8 cellular contexts compared by ENCODE assay signal in genomic region chr17:45235071-45236001, GRCh38. TPM values are rescaled to one million over a fixed set of nuclear protein-coding genes. Genes with fewer than 3 reads are reported as not detected.
DNase-seq lines count a peak whose midpoint lies in the region; ATAC-seq, FAIRE-seq and TF ChIP-seq lines count a peak whose summit lies in the region.

No MANE protein-coding gene starts in this region.

- no peak overlapping the region for H3K56ac ChIP-seq in H1 (replicated peaks; ENCODE audit: insufficient read length, low read depth, low read length)

- no peak overlapping the region; the same call in 1 of the 2 replicates for H2BK15ac ChIP-seq in H1 (ENCODE audit: low read length)

- H3K18ac ChIP-seq in H1 (ENCODE audit: extremely low read depth, low read length) = 0 out of 2 replicates have a peak overlapping the region, but pooled peaks have one; percentile 52

- H3K9me3 ChIP-seq in H1 (ENCODE audit: insufficient read depth in 2 of 2, low read depth in 1 of 2, low read length in 1 of 2) = no peaks in the 10 kb centered on the region

- H3K4me1 ChIP-seq in H1 (replicated peaks in 1 of 4; ENCODE audit: control insufficient read depth in 3 of 4, insufficient read depth in 4 of 4, low read length in 3 of 4) = peaks cover 3 to 19% (median 8%) of the 10 kb centered on the region in 4 experiments; a peak in 6 of 7 replicates

- 0 out of 2 replicates have a peak overlapping the region, but pooled peaks have one; percentile 20 for H2BK12ac ChIP-seq in H1 (ENCODE audit: low read depth, low read length)

- no peak for TF ChIP-seq EP300 in H1 (IDR thresholded peaks at IDR 0.05; ENCODE audit: borderline replicate concordance in 1 of 2, low read depth in 2 of 2, low read length in 2 of 2)

- H3K27me3 Mint-ChIP-seq in activated CD8-positive, alpha-beta T cell treated with anti-CD3 and anti-CD28 coated beads for 36 hours = no peaks in the 10 kb centered on the region
- peaks cover 65% of the 10 kb centered on the region for H3K27me3 Mint-ChIP-seq in mesothelial cell of epicardium (ENCODE audit: low read depth)

- H2BK120ac ChIP-seq in H1 (replicated peaks; ENCODE audit: low read depth, low read length) = no peak overlapping the region

- no peaks in the 10 kb centered on the region for H3K36me3 ChIP-seq in H1 (ENCODE audit: control insufficient read depth in 2 of 4, insufficient read depth in 4 of 4, low read length in 3 of 4)

- H3K14ac ChIP-seq in H1 (ENCODE audit: insufficient read length) = no peak overlapping the region

- WGBS in H1 (ENCODE audit: extremely low coverage in 1 of 2, insufficient coverage in 1 of 2, insufficient read length in 1 of 2, insufficient replicate concordance in 2 of 2, low coverage in 1 of 2, low lambda C conversion rate in 2 of 2, missing lambda C conversion rate in 1 of 2), 2 experiments = 44% methylated on average over 9 of the region's 9 CpGs; no CpG with 5 or more reads in 1 of the 2 experiments

- peak; percentile 80 for DNase-seq in AG08396 (ENCODE audit: low spot score)
- DNase-seq in GM19239 (ENCODE audit: insufficient read length, low spot score) = peak; percentile 76
- peak; percentile 56 for DNase-seq in NCI-H82 treated with DMSO at 0.1 percent for 48 hours (lab: John Stamatoyannopoulos, UW; ENCODE audit: unreplicated experiment)
- DNase-seq in activated CD8-positive, alpha-beta T cell treated with anti-CD3 and anti-CD28 coated beads for 36 hours = peak; percentile 92
- DNase-seq in H1 (ENCODE audit: low read depth in 1 of 2, low spot score in 2 of 2) = peak; percentile 80 to 92
- DNase-seq in mesothelial cell of epicardium (ENCODE audit: low spot score in 2 of 2, unreplicated experiment in 2 of 2) = peak; percentile 53 to 74
- peak; percentile 72 for DNase-seq in stimulated activated naive CD4-positive, alpha-beta T cell treated with Interleukin-2 at 50 U/mL for 16 hours (lab: John Stamatoyannopoulos, UW)

- H3K27me3 ChIP-seq in H1 (replicated peaks in 1 of 4; ENCODE audit: control insufficient read depth in 3 of 4, extremely low read depth in 1 of 4, insufficient read depth in 3 of 4, low read length in 3 of 4) = peaks cover 0 to 23% (median 9%) of the 10 kb centered on the region in 4 experiments; a peak in 6 of 7 replicates

- H3K27ac Mint-ChIP-seq in activated CD8-positive, alpha-beta T cell treated with anti-CD3 and anti-CD28 coated beads for 36 hours = peak overlapping the region; percentile 99
- H3K27ac Mint-ChIP-seq in mesothelial cell of epicardium = no peak overlapping the region

- no peak for TF ChIP-seq POLR2A in H1 (IDR thresholded peaks at IDR 0.05; ENCODE audit: control extremely low read depth in 1 of 2, low read depth in 2 of 2, low read length in 2 of 2)

- peak overlapping the region; percentile 41; the same call in 1 of the 2 replicates for H4K8ac ChIP-seq in H1 (ENCODE audit: extremely low read depth, insufficient read depth, low read length)

- H4K91ac ChIP-seq in H1 (replicated peaks; ENCODE audit: insufficient read length, low read length) = no peak overlapping the region

- H3K4me1 Mint-ChIP-seq in activated CD8-positive, alpha-beta T cell treated with anti-CD3 and anti-CD28 coated beads for 36 hours (ENCODE audit: low read depth) = peaks cover 59% of the 10 kb centered on the region
- peaks cover 8% of the 10 kb centered on the region for H3K4me1 Mint-ChIP-seq in mesothelial cell of epicardium

- intact Hi-C loops in activated CD8-positive, alpha-beta T cell treated with anti-CD3 and anti-CD28 coated beads for 36 hours (cut with micrococcal nuclease) = loop anchor here (1.0 kb wide), 1 partner anchor 16 kb away; no protein-coding TSS in a partner anchor

- peak overlapping the region; percentile 7 to 36; a peak in 2 of 4 replicates for H3K4me2 ChIP-seq in H1 (ENCODE audit: insufficient read depth in 1 of 2, low read depth in 2 of 2, low read length in 2 of 2)

- H3K9ac ChIP-seq in H1 (replicated peaks in 1 of 4; ENCODE audit: extremely low read depth in 1 of 4, low read depth in 3 of 4, low read length in 3 of 4) = no peak overlapping the region

- CTCF ChIA-PET in activated CD8-positive, alpha-beta T cell treated with anti-CD3 and anti-CD28 coated beads for 36 hours (lab: Charles Lee) = interaction anchor here (0.6 to 14.5 kb wide), 36 partner anchors 8 to 180 kb away, joined by 3 to 406 read pairs (median 5); partner anchors contain the start of genes ACBD4, FMNL1 and HEXIM1
- CTCF ChIA-PET in H1 (lab: Charles Lee; ENCODE audit: partially characterized antibody) = interaction anchor here (0.6 to 22.1 kb wide), 39 partner anchors 13 to 399 kb away, joined by 3 to 362 read pairs (median 4); partner anchors contain the start of genes ACBD4, FMNL1, HEXIM1 and SPATA32

- H3K9me3 Mint-ChIP-seq in activated CD8-positive, alpha-beta T cell treated with anti-CD3 and anti-CD28 coated beads for 36 hours = no peaks in the 10 kb centered on the region
- H3K9me3 Mint-ChIP-seq in mesothelial cell of epicardium = no peaks in the 10 kb centered on the region

- H3K23ac ChIP-seq in H1 (ENCODE audit: insufficient read length) = no peak overlapping the region

- H3K79me2 ChIP-seq in H1 (ENCODE audit: control insufficient read depth in 1 of 2, insufficient read depth in 2 of 2, low read length in 2 of 2) = no peaks in the 10 kb centered on the region

- ATAC-seq in activated CD8-positive, alpha-beta T cell treated with anti-CD3 and anti-CD28 coated beads for 36 hours = peak; percentile 63
- ATAC-seq in GM19452 (IDR thresholded peaks at IDR 0.05; ENCODE audit: unreplicated experiment) = no peak

- H4K5ac ChIP-seq in H1 (ENCODE audit: insufficient read length, low read depth, low read length) = no peak overlapping the region

- H2AFZ ChIP-seq in H1 (ENCODE audit: low read length) = no peak overlapping the region

- H3K27ac ChIP-seq in H1 (ENCODE audit: low read depth, low read length) = no peak overlapping the region

- no peak overlapping the region for H2AK5ac ChIP-seq in H1 (ENCODE audit: low read depth, low read length)

- peak overlapping the region; percentile 41 for H3K4me3 Mint-ChIP-seq in activated CD8-positive, alpha-beta T cell treated with anti-CD3 and anti-CD28 coated beads for 36 hours
- no peak overlapping the region for H3K4me3 Mint-ChIP-seq in mesothelial cell of epicardium

- no peaks in the 10 kb centered on the region for H3K23me2 ChIP-seq in H1 (ENCODE audit: low read depth, low read length)

- peak; percentile 76 for TF ChIP-seq CTCF in activated CD8-positive, alpha-beta T cell treated with anti-CD3 and anti-CD28 coated beads for 36 hours (IDR thresholded peaks at IDR 0.05)
- TF ChIP-seq CTCF in H1 (IDR thresholded peaks at IDR 0.05; ENCODE audit: control extremely low read depth in 1 of 3, insufficient read depth in 1 of 3, low read depth in 1 of 3, low read length in 3 of 3) = peak; percentile 81 to 95 (median 82)
- TF ChIP-seq CTCF in mesothelial cell of epicardium (IDR thresholded peaks at IDR 0.05; ENCODE audit: unreplicated experiment) = peak; percentile 72

- H3K4ac ChIP-seq in H1 (replicated peaks; ENCODE audit: insufficient read length, low read depth, low read length) = no peak overlapping the region

- peaks cover 85% of the 10 kb centered on the region for H3K36me3 Mint-ChIP-seq in activated CD8-positive, alpha-beta T cell treated with anti-CD3 and anti-CD28 coated beads for 36 hours (ENCODE audit: low read depth)
- no peaks in the 10 kb centered on the region for H3K36me3 Mint-ChIP-seq in mesothelial cell of epicardium

- peak overlapping the region; percentile 26; the same call in 1 of the 2 replicates for H2BK5ac ChIP-seq in H1 (ENCODE audit: low read depth, low read length)

- TF ChIP-seq RAD21 in H1 (IDR thresholded peaks at IDR 0.05 in 1 of 2, conservative IDR thresholded peaks at IDR 0.05 in 1 of 2; ENCODE audit: low read depth in 2 of 2, low read length in 2 of 2) = peak; percentile 47 to 63; a peak in 3 of 4 replicates

- H3K4me3 ChIP-seq in H1 (ENCODE audit: extremely low read depth in 1 of 4, insufficient read depth in 2 of 4, low read depth in 3 of 4, low read length in 4 of 4) = no peak overlapping the region

- FAIRE-seq in GM19239 (lab: Jason Lieb, UNC) = peak; percentile 89
- FAIRE-seq in H1 (lab: Jason Lieb, UNC) = peak; percentile 83

- H4K20me1 ChIP-seq in H1 (replicated peaks in 1 of 2; ENCODE audit: control insufficient read depth in 1 of 2, insufficient read depth in 2 of 2, low read length in 2 of 2) = peaks cover 0 to 3% of the 10 kb centered on the region in 2 experiments

- no peak overlapping the region for H2BK20ac ChIP-seq in H1 (ENCODE audit: low read length)

- no peaks in the 10 kb centered on the region for H3K79me1 ChIP-seq in H1 (ENCODE audit: low read depth, low read length)

- POLR2A ChIA-PET in activated CD8-positive, alpha-beta T cell treated with anti-CD3 and anti-CD28 coated beads for 36 hours (lab: Charles Lee) = interaction anchor here (23.2 kb wide), 1 partner anchor 12 kb away, joined by 399 read pairs; the partner anchor contains the start of gene FMNL1
- POLR2A ChIA-PET in H1 (lab: Charles Lee; ENCODE audit: partially characterized antibody) = interaction anchor here (0.7 to 2.3 kb wide), 6 partner anchors 9 to 162 kb away, joined by 3 to 10 read pairs (median 4); partner anchors contain the start of gene HEXIM1

RNA-seq across cellular contexts. Expression of gene FMNL1, which starts 13.7 kb away (rescaled TPM):
- total RNA-seq in activated CD8-positive, alpha-beta T cell treated with anti-CD3 and anti-CD28 coated beads for 36 hours = 100 to 1,000 TPM; 285 to 298 TPM
- total RNA-seq in H1 (2021; fragmentation: NEBNext Ultra II Directional; extraction: Animal tissue kit (Norgen Biotek cat#: 25700)) = 8.6 and 9.8 TPM in 2 replicates
- polyA plus RNA-seq in H1 (2011; rRNA removed) = 2.5 and 5.3 TPM in 2 replicates
- 3.5 TPM for polyA plus RNA-seq in H1 (2011; cell fraction: cytosol; rRNA removed)
- polyA plus RNA-seq in H1 (2011; cell fraction: nucleus; rRNA removed) = 17.2 TPM
- polyA plus RNA-seq in H1 (2012, experiment 1 of 2) = 6.9 to 11.7 TPM (median 8.4 TPM) in 4 replicates
- 7.1 TPM for polyA plus RNA-seq in H1 (2012, experiment 2 of 2)
- polyA plus RNA-seq in H1 (2013, experiment 1 of 2) = 6.8 TPM
- polyA plus RNA-seq in H1 (2013, experiment 2 of 2) = 7.0 TPM
- 1.9 and 2.8 TPM in 2 replicates for polyA minus RNA-seq in H1 (2011; rRNA and poly(A)+ RNA removed)
- polyA minus RNA-seq in H1 (2011; cell fraction: cytosol; rRNA and poly(A)+ RNA removed) = 3.7 TPM
- polyA minus RNA-seq in H1 (2011; cell fraction: nucleus; rRNA and poly(A)+ RNA removed) = 6.9 TPM
- total RNA-seq in mesothelial cell of epicardium = 3.0 to 3.7 TPM (median 3.6 TPM) in 3 replicates

RNA-seq across cellular contexts. Expression of gene SPATA32, which starts 26.6 kb away (rescaled TPM):
- total RNA-seq in activated CD8-positive, alpha-beta T cell treated with anti-CD3 and anti-CD28 coated beads for 36 hours = under 1 TPM; 0.27 to 0.63 TPM
- not detected in 2 replicates for total RNA-seq in H1 (2021; fragmentation: NEBNext Ultra II Directional; extraction: Animal tissue kit (Norgen Biotek cat#: 25700))
- polyA plus RNA-seq in H1 (2011; rRNA removed) = 0.11 and 0.24 TPM in 2 replicates
- polyA plus RNA-seq in H1 (2011; cell fraction: cytosol; rRNA removed) = 0.19 TPM
- polyA plus RNA-seq in H1 (2011; cell fraction: nucleus; rRNA removed) = 0.31 TPM
- polyA plus RNA-seq in H1 (2012, experiment 1 of 2) = 0.15 to 0.52 TPM (median 0.28 TPM) in 3 of 4 replicates, not detected in the other
- 0.13 TPM for polyA plus RNA-seq in H1 (2012, experiment 2 of 2)
- polyA plus RNA-seq in H1 (2013, experiment 1 of 2) = not detected
- polyA plus RNA-seq in H1 (2013, experiment 2 of 2) = 0.06 TPM
- polyA minus RNA-seq in H1 (2011; rRNA and poly(A)+ RNA removed) = 0.27 and 0.38 TPM in 2 replicates
- polyA minus RNA-seq in H1 (2011; cell fraction: cytosol; rRNA and poly(A)+ RNA removed) = not detected
- polyA minus RNA-seq in H1 (2011; cell fraction: nucleus; rRNA and poly(A)+ RNA removed) = not detected
- total RNA-seq in mesothelial cell of epicardium = not detected in 3 replicates

Comparison
In these comparisons a context has a peak if more than half of its experiments do, and no peak if none do; other contexts are left out.
1. RNA of gene FMNL1, which starts 13.7 kb away (total RNA-seq): 285 to 298 TPM in activated CD8-positive, alpha-beta T cell treated with anti-CD3 and anti-CD28 coated beads for 36 hours; 8.6 to 9.8 TPM in H1 and 3.0 to 3.7 TPM in mesothelial cell of epicardium; every median in the first group is over 10 times any median in the second.
2. Peak in every context shown above with its lines, with median percentiles within 50 percentile points of each other: DNase-seq and CTCF ChIP-seq.